11 cellular contexts compared by ENCODE assay signal in genomic region chr22:31284241-31284745, GRCh38. TPM values are rescaled to one million over a fixed set of nuclear protein-coding genes. Genes with fewer than 3 reads are reported as not detected.
A peak's percentile ranks its signal among the peaks of the same experiment; 100 is the strongest.
DNase-seq lines count a peak whose midpoint lies in the region; ATAC-seq and TF ChIP-seq lines count a peak whose summit lies in the region.
"Had no signal": no experiment of that assay in that cellular context is flagged by ENCODE, and none has a peak within 500 bp of the region (broad histone marks: within the 10 kb centered on the region; RNA-seq: fewer than 3 reads in every experiment).

No MANE protein-coding gene starts in this region.

- no peaks in the 10 kb centered on the region for H3K9me3 Mint-ChIP-seq in activated CD8-positive, alpha-beta memory T cell treated with anti-CD3 and anti-CD28 coated beads, Interleukin-2, amount 10 ng/mL, durations not matched to agents 7 days and 5 days (ENCODE audit: low read depth)
- H3K9me3 Mint-ChIP-seq in T-cell (no peaks in the 10 kb centered on the region), glutamatergic neuron (ENCODE audit: unreplicated experiment) (peaks cover 2% of the 10 kb centered on the region)

- no peaks in the 10 kb centered on the region for H3K27me3 Mint-ChIP-seq in activated CD8-positive, alpha-beta memory T cell treated with anti-CD3 and anti-CD28 coated beads, Interleukin-2, amount 10 ng/mL, durations not matched to agents 7 days and 5 days
- H3K27me3 Mint-ChIP-seq in T-cell (no peaks in the 10 kb centered on the region), glutamatergic neuron (ENCODE audit: unreplicated experiment) (no peaks in the 10 kb centered on the region)

- no peak for DNase-seq in activated CD8-positive, alpha-beta memory T cell treated with anti-CD3 and anti-CD28 coated beads, Interleukin-2, amount 10 ng/mL, durations not matched to agents 7 days and 5 days
- no peak for DNase-seq in activated CD8-positive, alpha-beta memory T cell treated with anti-CD3 and anti-CD28 coated beads, Interleukin-2, amount 50 U/mL, for 4 hours
- DNase-seq in T-cell (peak in 1 of 34 experiments; percentile 23), glutamatergic neuron (peak; percentile 81), substantia nigra (lab: John Stamatoyannopoulos, UW) (no peak), hepatic stellate cell (ENCODE audit: low spot score) (no peak), GOT3 (lab: John Stamatoyannopoulos, UW) (no peak)
- DNase-seq: activated T-cell treated with anti-CD3 and anti-CD28 coated beads for 4 hours had no signal

- ATAC-seq in activated CD8-positive, alpha-beta memory T cell treated with anti-CD3 and anti-CD28 coated beads, Interleukin-2, amount 10 ng/mL, durations not matched to agents 7 days and 5 days = no peak
- ATAC-seq in T-cell (replicated peaks in 1 of 4) (no peak), GM21423 (IDR thresholded peaks at IDR 0.05; ENCODE audit: unreplicated experiment) (no peak)

- POLR2A ChIA-PET in T-cell (lab: Charles Lee) = interaction anchor here (0.6 to 1.4 kb wide), 4 partner anchors 11 to 41 kb away, joined by 3 to 5 read pairs (median 4); no protein-coding TSS in a partner anchor

- peaks cover 52% of the 10 kb centered on the region for H3K4me1 Mint-ChIP-seq in activated CD8-positive, alpha-beta memory T cell treated with anti-CD3 and anti-CD28 coated beads, Interleukin-2, amount 10 ng/mL, durations not matched to agents 7 days and 5 days
- H3K4me1 Mint-ChIP-seq in T-cell (peaks cover 96 to 99% (median 98%) of the 10 kb centered on the region in 3 donors), glutamatergic neuron (ENCODE audit: low read depth, unreplicated experiment) (peaks cover 24% of the 10 kb centered on the region)

- TF ChIP-seq CTCF in glutamatergic neuron (IDR thresholded peaks at IDR 0.05; ENCODE audit: partially characterized antibody, unreplicated experiment) = no peak

- H3K4me3 Mint-ChIP-seq in activated CD8-positive, alpha-beta memory T cell treated with anti-CD3 and anti-CD28 coated beads, Interleukin-2, amount 10 ng/mL, durations not matched to agents 7 days and 5 days = no peak overlapping the region
- peak overlapping the region; percentile 62 to 98 (median 93) for H3K4me3 Mint-ChIP-seq in T-cell
- no peak overlapping the region for H3K4me3 Mint-ChIP-seq in glutamatergic neuron (ENCODE audit: unreplicated experiment)

- peak overlapping the region; percentile 90 for H3K27ac Mint-ChIP-seq in activated CD8-positive, alpha-beta memory T cell treated with anti-CD3 and anti-CD28 coated beads, Interleukin-2, amount 10 ng/mL, durations not matched to agents 7 days and 5 days
- H3K27ac Mint-ChIP-seq in T-cell = peak overlapping the region; percentile 99 to 100
- H3K27ac Mint-ChIP-seq in glutamatergic neuron (ENCODE audit: unreplicated experiment) = peak overlapping the region; percentile 97

- H3K36me3 Mint-ChIP-seq in activated CD8-positive, alpha-beta memory T cell treated with anti-CD3 and anti-CD28 coated beads, Interleukin-2, amount 10 ng/mL, durations not matched to agents 7 days and 5 days = peaks cover 2% of the 10 kb centered on the region
- peaks cover 84% of the 10 kb centered on the region for H3K36me3 Mint-ChIP-seq in T-cell
- H3K36me3 Mint-ChIP-seq in glutamatergic neuron (ENCODE audit: unreplicated experiment) = no peaks in the 10 kb centered on the region

- peak overlapping the region; percentile 67 for H3K27ac ChIP-seq in substantia nigra (ENCODE audit: low read depth, low read length, poor library complexity, severe bottlenecking)
- H3K27ac ChIP-seq: C4-2B, KMS-11 had no signal

- CTCF ChIA-PET in activated CD8-positive, alpha-beta memory T cell treated with anti-CD3 and anti-CD28 coated beads, Interleukin-2, amount 10 ng/mL, durations not matched to agents 7 days and 5 days (lab: Charles Lee) = interaction anchor here (0.6 to 2.7 kb wide), 5 partner anchors 9 to 72 kb away, joined by 3 to 26 read pairs (median 5); partner anchors contain the start of gene LIMK2
- CTCF ChIA-PET in T-cell (lab: Charles Lee) = interaction anchor here (0.9 to 2.7 kb wide), 4 partner anchors 9 to 34 kb away, joined by 3 to 15 read pairs (median 6); no protein-coding TSS in a partner anchor

RNA-seq across cellular contexts. Expression of gene PIK3IP1, which starts 8.0 kb away (rescaled TPM):
- total RNA-seq in activated CD8-positive, alpha-beta memory T cell treated with anti-CD3 and anti-CD28 coated beads, Interleukin-2, amount 10 ng/mL, durations not matched to agents 7 days and 5 days = 10 to 100 TPM; 11.0 to 15.7 TPM
- 100 to 1,000 TPM; 460 to 628 (median 478) TPM for total RNA-seq in T-cell
- total RNA-seq in glutamatergic neuron (ENCODE audit: unreplicated experiment) = 38.8 TPM

Comparison
In these comparisons a context has a peak if more than half of its experiments do, and no peak if none do; other contexts are left out.
1. H3K4me3 Mint-ChIP-seq: peak in T-cell (3 of 3); none in activated CD8-positive, alpha-beta memory T cell treated with anti-CD3 and anti-CD28 coated beads, Interleukin-2, amount 10 ng/mL, durations not matched to agents 7 days and 5 days (single experiment) and glutamatergic neuron (single experiment).
2. RNA of gene PIK3IP1, which starts 8.0 kb away (total RNA-seq): 460 to 628 TPM in T-cell; 38.8 TPM in glutamatergic neuron (single experiment) and 11.0 to 15.7 TPM in activated CD8-positive, alpha-beta memory T cell treated with anti-CD3 and anti-CD28 coated beads, Interleukin-2, amount 10 ng/mL, durations not matched to agents 7 days and 5 days; every median in the first group is over 10 times any median in the second.
3. Peak in every context shown above with its lines, with median percentiles within 50 percentile points of each other: H3K27ac Mint-ChIP-seq.